In genomic region chr19:29812080-29812880, GRCh38 we compare ENCODE assay signal across 8 cellular contexts. TPM values are rescaled to one million over a fixed set of nuclear protein-coding genes. Genes with fewer than 3 reads are reported as not detected.
A peak's percentile ranks its signal among the peaks of the same experiment; 100 is the strongest.
DNase-seq lines count a peak whose midpoint lies in the region; ATAC-seq and TF ChIP-seq lines count a peak whose summit lies in the region.

No MANE protein-coding gene starts in this region.

- H3K27me3 ChIP-seq in KMS-11 (ENCODE audit: insufficient read depth, low read depth) (no peaks in the 10 kb centered on the region), ascending aorta (no peaks in the 10 kb centered on the region), kidney epithelial cell (ENCODE audit: control insufficient read depth, insufficient read depth, low read length) (no peaks in the 10 kb centered on the region), thoracic aorta (replicated peaks; ENCODE audit: insufficient read depth) (no peaks in the 10 kb centered on the region)

- H3K4me3 ChIP-seq in KMS-11 (IDR thresholded peaks at IDR 0.05; ENCODE audit: insufficient read depth, low read depth, low read length) (no peak overlapping the region), ascending aorta (peak overlapping the region; percentile 75 to 79), kidney epithelial cell (ENCODE audit: low read depth, low read length) (peak overlapping the region; percentile 45), thoracic aorta (peak overlapping the region; percentile 71)

- peak; percentile 7 for ATAC-seq in GM19455 (IDR thresholded peaks at IDR 0.05; ENCODE audit: unreplicated experiment)
- ATAC-seq in thoracic aorta (ENCODE audit: insufficient number of reproducible peaks, low FRiP score, low read depth): no peak
- ATAC-seq in HG02678 (IDR thresholded peaks at IDR 0.05; ENCODE audit: unreplicated experiment): no peak

- no peak for TF ChIP-seq CTCF in C4-2B (conservative IDR thresholded peaks at IDR 0.05)
- TF ChIP-seq CTCF in KMS-11 (conservative IDR thresholded peaks at IDR 0.05; ENCODE audit: low read depth, low read length): no peak
- no peak for TF ChIP-seq CTCF in ascending aorta (IDR thresholded peaks at IDR 0.05)
- no peak for TF ChIP-seq CTCF in kidney epithelial cell (IDR thresholded peaks at IDR 0.05; ENCODE audit: insufficient read depth, low read length, poor library complexity, severe bottlenecking)
- TF ChIP-seq CTCF in thoracic aorta (IDR thresholded peaks at IDR 0.05): no peak

- peak overlapping the region; percentile 47; the same call in 1 of the 2 replicates for H2AFZ ChIP-seq in KMS-11 (ENCODE audit: low read depth)

- DNase-seq in ascending aorta (ENCODE audit: low spot score in 2 of 2) (no peak), kidney epithelial cell (ENCODE audit: low read depth) (no peak), thoracic aorta (ENCODE audit: low spot score) (no peak), NCI-H748 treated with DMSO at 0.1 percent for 48 hours (lab: John Stamatoyannopoulos, UW) (no peak)

- intact Hi-C loops in ascending aorta (cut with DNase I): loop anchor here (5.0 kb wide), 1 partner anchor 95 kb away; the partner anchor contains the start of gene C19orf12

- peak overlapping the region; percentile 64 for H3K4me2 ChIP-seq in KMS-11

- peak overlapping the region; percentile 60 for H3K27ac ChIP-seq in C4-2B
- H3K27ac ChIP-seq in KMS-11: no peak overlapping the region
- no peak overlapping the region for H3K27ac ChIP-seq in ascending aorta
- H3K27ac ChIP-seq in thoracic aorta: no peak overlapping the region

- no peaks in the 10 kb centered on the region for H3K36me3 ChIP-seq in KMS-11 (ENCODE audit: insufficient read depth)
- no peaks in the 10 kb centered on the region for H3K36me3 ChIP-seq in ascending aorta
- H3K36me3 ChIP-seq in kidney epithelial cell (ENCODE audit: control insufficient read depth, insufficient read depth, low read length): no peaks in the 10 kb centered on the region
- H3K36me3 ChIP-seq in thoracic aorta: no peaks in the 10 kb centered on the region

- no peak overlapping the region; the same call in 1 of the 2 replicates for H3K9ac ChIP-seq in KMS-11

- H3K9me3 ChIP-seq in ascending aorta (no peaks in the 10 kb centered on the region), thoracic aorta (no peaks in the 10 kb centered on the region)

- H3K4me1 ChIP-seq in KMS-11 (ENCODE audit: low read depth, poor library complexity, severe bottlenecking): no peaks in the 10 kb centered on the region
- no peaks in the 10 kb centered on the region for H3K4me1 ChIP-seq in ascending aorta
- no peaks in the 10 kb centered on the region for H3K4me1 ChIP-seq in thoracic aorta (ENCODE audit: control insufficient read depth in 1 of 2, low read depth in 2 of 2)

- H4K20me1 ChIP-seq in KMS-11 (ENCODE audit: insufficient read depth): no peaks in the 10 kb centered on the region

- no peaks in the 10 kb centered on the region for H3K79me2 ChIP-seq in KMS-11 (ENCODE audit: insufficient read depth, low read depth)

RNA-seq across cellular contexts. Expression of gene CCNE1, which starts 0.5 kb away (rescaled TPM):
- total RNA-seq in ascending aorta (not detected), kidney epithelial cell (2.5 and 5.3 TPM in 2 replicates), thoracic aorta (1 to 10 TPM in 1 of 2 donors, not detected in 1; 4.6 TPM)
